8 cellular contexts compared by ENCODE assay signal in the genomic region with DNA sequence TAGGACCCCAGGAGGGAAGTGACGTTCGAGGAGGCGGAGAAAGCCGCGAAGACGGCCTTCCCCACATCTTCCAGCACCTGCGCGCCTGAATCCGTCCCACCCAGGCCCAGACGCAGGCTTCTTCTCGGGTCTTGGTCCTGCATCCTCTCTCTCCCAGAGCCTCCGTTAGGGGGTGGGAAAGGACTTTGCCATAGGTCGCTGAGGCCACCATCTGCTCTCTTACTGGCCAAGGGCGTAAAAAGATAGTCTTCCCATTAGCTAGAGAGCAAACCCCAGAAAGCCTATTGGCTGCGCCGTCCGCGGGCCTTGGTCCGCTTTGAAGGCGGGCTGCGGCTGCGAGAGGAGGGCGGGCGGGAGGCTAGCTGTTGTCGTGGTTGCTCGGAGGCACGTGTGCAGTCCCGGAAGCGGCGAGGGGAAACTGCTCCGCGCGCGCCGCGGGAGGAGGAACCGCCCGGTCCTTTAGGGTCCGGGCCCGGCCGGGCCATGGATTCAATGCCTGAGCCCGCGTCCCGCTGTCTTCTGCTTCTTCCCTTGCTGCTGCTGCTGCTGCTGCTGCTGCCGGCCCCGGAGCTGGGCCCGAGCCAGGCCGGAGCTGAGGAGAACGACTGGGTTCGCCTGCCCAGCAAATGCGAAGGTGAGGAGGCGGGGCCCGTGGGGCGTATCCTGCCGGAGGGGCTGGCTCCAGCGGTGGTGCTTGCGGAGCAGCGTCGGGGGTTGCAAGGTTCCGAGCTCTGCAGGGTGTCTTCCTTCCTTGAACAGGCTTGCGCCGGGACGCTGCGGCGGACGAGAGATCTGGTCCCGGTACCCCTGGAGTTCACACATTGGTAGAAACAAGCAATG. TPM values are rescaled to one million over a fixed set of nuclear protein-coding genes. Genes with fewer than 3 reads are reported as not detected.
DNase-seq lines count a peak whose midpoint lies in the region; ATAC-seq and TF ChIP-seq lines count a peak whose summit lies in the region.

Gene CNPY3 (plus strand): TSS at position 393 of the 840 bp plus-strand sequence. CDS start 91 bp downstream, at position 484.

- POLR2A ChIA-PET in activated CD4-positive, alpha-beta T cell treated with anti-CD3 and anti-CD28 coated beads for 36 hours (lab: Charles Lee), result interaction anchor here (0.6 to 2.9 kb wide), 24 partner anchors 14 to 440 kb away, joined by 3 to 15 read pairs (median 4); partner anchors contain the start of genes BICRAL, CUL7, DNPH1 and KLC4

- H3K4me3 Mint-ChIP-seq in activated CD4-positive, alpha-beta T cell treated with anti-CD3 and anti-CD28 coated beads for 36 hours, result peak within 1 kb of the TSS; percentile 84

- ATAC-seq in HG03442 (IDR thresholded peaks at IDR 0.05; ENCODE audit: unreplicated experiment), result peak; percentile 68
- peak; percentile 88 for ATAC-seq in activated CD4-positive, alpha-beta T cell treated with anti-CD3 and anti-CD28 coated beads for 36 hours

- TF ChIP-seq CTCF in choroid plexus epithelial cell (conservative IDR thresholded peaks at IDR 0.05; ENCODE audit: low read depth, low read length), result no peak

- no peaks in the 10 kb centered on the region for H3K9me3 Mint-ChIP-seq in activated CD4-positive, alpha-beta T cell treated with anti-CD3 and anti-CD28 coated beads for 36 hours (ENCODE audit: low read depth)

- peak within 1 kb of the TSS; percentile 71 for H3K4me3 ChIP-seq in choroid plexus epithelial cell (ENCODE audit: low read depth, low read length)

- H3K27me3 Mint-ChIP-seq in activated CD4-positive, alpha-beta T cell treated with anti-CD3 and anti-CD28 coated beads for 36 hours, result no peaks in the 10 kb centered on the region

- DNase-seq in Ammon's horn (ENCODE audit: low spot score) (peak; percentile 97), GM19238 (ENCODE audit: insufficient read length, low spot score) (peak; percentile 88), NCI-H524 (lab: John Stamatoyannopoulos, UW) (peak; percentile 97 to 99), choroid plexus epithelial cell (ENCODE audit: low read depth) (peak; percentile 98), kidney glomerular epithelial cell (lab: John Stamatoyannopoulos, UW) (peak; percentile 96)
- DNase-seq in activated CD4-positive, alpha-beta T cell treated with anti-CD3 and anti-CD28 coated beads for 36 hours, result peak; percentile 98
- peak; percentile 73 to 76 for DNase-seq in stimulated activated CD4-positive, alpha-beta T cell treated with anti-CD3 and anti-CD28 coated beads, Interleukin-1b, Interleukin-23, amount 100 ng/mL, for 1 hour (ENCODE audit: low read depth in 2 of 2)

- intact Hi-C loops in activated CD4-positive, alpha-beta T cell treated with anti-CD3 and anti-CD28 coated beads for 36 hours (cut with DNase I, micrococcal nuclease), result loop anchor here (1.0 to 5.0 kb wide), 18 partner anchors 28 to 1008 kb away; partner anchors contain the start of genes PEX6 (in 2 of the 2), PPP2R5D (in 2 of the 2), SRF (in 2 of the 2) and ABCC10 (in 1 of the 2)

- peak within 1 kb of the TSS; percentile 93 for H3K27ac Mint-ChIP-seq in activated CD4-positive, alpha-beta T cell treated with anti-CD3 and anti-CD28 coated beads for 36 hours

- peaks cover 42% of the 10 kb centered on the region for H3K4me1 Mint-ChIP-seq in activated CD4-positive, alpha-beta T cell treated with anti-CD3 and anti-CD28 coated beads for 36 hours

- H3K36me3 Mint-ChIP-seq in activated CD4-positive, alpha-beta T cell treated with anti-CD3 and anti-CD28 coated beads for 36 hours (ENCODE audit: low read depth), result peaks cover 25% of the 10 kb centered on the region

- CTCF ChIA-PET in activated CD4-positive, alpha-beta T cell treated with anti-CD3 and anti-CD28 coated beads for 36 hours (lab: Charles Lee), result interaction anchor here (0.6 to 2.0 kb wide), 19 partner anchors 10 to 1477 kb away, joined by 3 to 9 read pairs (median 3); partner anchors contain the start of genes GNMT, PEX6 and PPP2R5D

RNA-seq across cellular contexts. Expression of gene CNPY3, which starts in this region (rescaled TPM):
- 10 to 100 TPM; 33.0 to 34.3 TPM for total RNA-seq in activated CD4-positive, alpha-beta T cell treated with anti-CD3 and anti-CD28 coated beads for 36 hours

Comparison
In these comparisons a context has a peak if more than half of its experiments do, and no peak if none do; other contexts are left out.
1. Peak in every context shown above with its lines: DNase-seq, ATAC-seq and H3K4me3 ChIP-seq.